Comparison of ENCODE assay signal across 33 cellular contexts in genomic region chr13:65841156-65841555, GRCh38.
"Had no signal": no experiment of that assay in that cellular context is flagged by ENCODE, and none has a peak within 500 bp of the region (broad histone marks: within the 10 kb centered on the region; RNA-seq: fewer than 3 reads in every experiment).

No MANE protein-coding gene starts in this region.

- H2AFZ ChIP-seq: hepatocyte had no signal

- H3K27me3 ChIP-seq: adrenal gland, body of pancreas, colonic mucosa, esophagus squamous epithelium, foreskin keratinocyte, gastroesophageal sphincter, heart right ventricle, hepatocyte had no signal

- ATAC-seq: activated CD4-positive, alpha-beta T cell treated with anti-CD3 and anti-CD28 coated beads for 36 hours; activated CD8-positive, alpha-beta memory T cell treated with anti-CD3 and anti-CD28 coated beads, Interleukin-2, amount 10 ng/mL, durations not matched to agents 7 days and 5 days; activated CD8-positive, alpha-beta T cell treated with anti-CD3 and anti-CD28 coated beads, Interleukin-2, amount 10 ng/mL, durations not matched to agents 7 days and 5 days; activated naive CD8-positive, alpha-beta T cell treated with anti-CD3 and anti-CD28 coated beads, Interleukin-2, amount 50 U/mL, for 24 hours; body of pancreas; foreskin keratinocyte; gastroesophageal sphincter; heart right ventricle; T-helper 17 cell had no signal

- H3K4me1 ChIP-seq: adrenal gland, body of pancreas, colonic mucosa, esophagus squamous epithelium, foreskin keratinocyte, heart right ventricle had no signal

- H3K4me3 ChIP-seq: adrenal gland, body of pancreas, colonic mucosa, esophagus squamous epithelium, gastroesophageal sphincter, heart right ventricle, hepatocyte had no signal

- H3K9me3 ChIP-seq: adrenal gland, body of pancreas, colonic mucosa, esophagus squamous epithelium, gastroesophageal sphincter, heart right ventricle had no signal

- H3K27ac ChIP-seq: adrenal gland, body of pancreas, colonic mucosa, epithelial cell of prostate, esophagus squamous epithelium, foreskin keratinocyte, gastroesophageal sphincter, heart right ventricle, hepatocyte, WERI-Rb-1 had no signal

- H3K4me2 ChIP-seq: hepatocyte had no signal

- FAIRE-seq: endometrium, endothelial cell of umbilical vein had no signal

- H3K79me2 ChIP-seq: hepatocyte had no signal

- H3K36me3 ChIP-seq: adrenal gland, colonic mucosa, esophagus squamous epithelium, gastroesophageal sphincter, heart right ventricle, WERI-Rb-1 had no signal

- DNase-seq: activated B cell treated with CpG ODN at 0.5 μM for 24 hours; activated CD4-positive, alpha-beta memory T cell treated with anti-CD3 and anti-CD28 coated beads for 36 hours; activated CD4-positive, alpha-beta T cell treated with anti-CD3 and anti-CD28 coated beads for 36 hours; activated CD4-positive, alpha-beta T cell treated with anti-CD3 and anti-CD28 coated beads, Interleukin-2, amount 10 ng/mL, durations not matched to agents 24 days and 14 days; activated CD4-positive, CD25-positive, alpha-beta regulatory T cell treated with anti-CD3 and anti-CD28 coated beads, Interleukin-2, amount 50 U/mL, for 72 hours; activated CD8-positive, alpha-beta memory T cell treated with anti-CD3 and anti-CD28 coated beads, Interleukin-2, amount 10 ng/mL, durations not matched to agents 7 days and 5 days; activated CD8-positive, alpha-beta memory T cell treated with anti-CD3 and anti-CD28 coated beads, Interleukin-2, amount 50 U/mL, for 4 hours; activated CD8-positive, alpha-beta T cell treated with anti-CD3 and anti-CD28 coated beads, Interleukin-2, amount 10 ng/mL, durations not matched to agents 7 days and 5 days; activated effector memory CD4-positive, alpha-beta T cell treated with anti-CD3 and anti-CD28 coated beads, Interleukin-2, amount 50 U/mL, for 16 hours; activated naive CD4-positive, alpha-beta T cell treated with anti-CD3 and anti-CD28 coated beads for 36 hours; activated naive CD8-positive, alpha-beta T cell treated with anti-CD3 and anti-CD28 coated beads for 36 hours; activated naive CD8-positive, alpha-beta T cell treated with anti-CD3 and anti-CD28 coated beads, Interleukin-2, amount 50 U/mL, for 24 hours; activated T-cell treated with anti-CD3 and anti-CD28 coated beads, Interleukin-2, amount 50 U/mL, for 1 hour; activated T-cell treated with anti-CD3 and anti-CD28 coated beads, Interleukin-2, amount 50 U/mL, for 48 hours; adrenal gland; amygdala; aorta; body of pancreas; caudate nucleus; colonic mucosa; effector CD8-positive, alpha-beta T cell; esophagus squamous epithelium; foreskin keratinocyte; heart right ventricle; T-helper 1 cell; T-helper 17 cell; T1000; WERI-Rb-1 had no signal
